ENCODE assay signal across 34 cellular contexts in genomic region chr12:38932320-38932719, GRCh38.
"Had no signal": no experiment of that assay in that cellular context is flagged by ENCODE, and none has a peak within 500 bp of the region (broad histone marks: within the 10 kb centered on the region; RNA-seq: fewer than 3 reads in every experiment).

No MANE protein-coding gene starts in this region.

- H3K4me1 ChIP-seq: adrenal gland, ascending aorta, body of pancreas, breast epithelium had no signal

- DNase-seq: activated effector memory CD4-positive, alpha-beta T cell treated with anti-CD3 and anti-CD28 coated beads, Interleukin-2, amount 50 U/mL, for 16 hours; activated effector memory CD4-positive, alpha-beta T cell treated with Interleukin-2 at 50 U/mL for 16 hours; activated gamma-delta T cell; activated gamma-delta T cell treated with Interleukin-2 at 50 U/mL for 16 hours; activated naive CD4-positive, alpha-beta T cell; activated naive CD4-positive, alpha-beta T cell treated with anti-CD3 and anti-CD28 coated beads for 36 hours; activated naive CD4-positive, alpha-beta T cell treated with anti-CD3 and anti-CD28 coated beads, Interleukin-2, amount 10 ng/mL, durations not matched to agents 7 days and 5 days; activated naive CD4-positive, alpha-beta T cell treated with anti-CD3 and anti-CD28 coated beads, Interleukin-2, amount 50 U/mL, for 16 hours; activated naive CD4-positive, alpha-beta T cell treated with Interleukin-2 at 50 U/mL for 16 hours; activated naive CD8-positive, alpha-beta T cell treated with anti-CD3 and anti-CD28 coated beads for 36 hours; activated naive CD8-positive, alpha-beta T cell treated with anti-CD3 and anti-CD28 coated beads, Interleukin-2, amount 10 ng/mL, durations not matched to agents 7 days and 5 days; activated naive CD8-positive, alpha-beta T cell treated with anti-CD3 and anti-CD28 coated beads, Interleukin-2, amount 50 U/mL, for 24 hours; activated T-cell treated with anti-CD3 and anti-CD28 coated beads, Interleukin-2, amount 50 U/mL, for 1 hour; activated T-cell treated with anti-CD3 and anti-CD28 coated beads, Interleukin-2, amount 50 U/mL, for 24 hours; activated T-cell treated with anti-CD3 and anti-CD28 coated beads, Interleukin-2, amount 50 U/mL, for 4 hours; activated T-cell treated with anti-CD3 and anti-CD28 coated beads, Interleukin-2, amount 50 U/mL, for 48 hours; activated T-cell treated with anti-CD3 and anti-CD28 coated beads, Interleukin-2, amount 50 U/mL, for 72 hours; adrenal gland; amniotic stem cell; amygdala; anterior cingulate cortex; aorta; body of pancreas; brain microvascular endothelial cell; caudate nucleus; central memory CD4-positive, alpha-beta T cell; cerebellar nuclear complex had no signal

- H3K4me3 ChIP-seq: adrenal gland, ascending aorta, body of pancreas, breast epithelium, cardiac muscle cell had no signal

- FAIRE-seq: astrocyte, bronchial epithelial cell had no signal

- H3K27me3 ChIP-seq: adrenal gland, ascending aorta, body of pancreas, brain microvascular endothelial cell, breast epithelium, cardiac muscle cell had no signal

- ATAC-seq: activated naive CD4-positive, alpha-beta T cell treated with anti-CD3 and anti-CD28 coated beads, Interleukin-2, amount 50 U/mL, for 72 hours; activated naive CD8-positive, alpha-beta T cell treated with anti-CD3 and anti-CD28 coated beads, Interleukin-2, amount 50 U/mL, for 24 hours; activated T-cell treated with anti-CD3 and anti-CD28 coated beads, Interleukin-2, amount 50 U/mL, for 4 hours; activated T-cell treated with anti-CD3 and anti-CD28 coated beads, Interleukin-2, amount 50 U/mL, for 72 hours; activated T-helper 17 cell treated with anti-CD3 and anti-CD28 coated beads, Interleukin-2, amount 50 U/mL, for 72 hours; body of pancreas had no signal

- H3K36me3 ChIP-seq: adrenal gland, ascending aorta, brain microvascular endothelial cell, breast epithelium, cardiac muscle cell had no signal

- H3K9me3 ChIP-seq: adrenal gland, ascending aorta, body of pancreas, breast epithelium had no signal

- H3K27ac ChIP-seq: adrenal gland, ascending aorta, body of pancreas, brain microvascular endothelial cell, breast epithelium, cardiac muscle cell had no signal
